ENCODE assay signal across 9 cellular contexts in genomic region chr2:151638188-151638933, GRCh38.
A peak's percentile ranks its signal among the peaks of the same experiment; 100 is the strongest.
DNase-seq lines count a peak whose midpoint lies in the region; ATAC-seq and TF ChIP-seq lines count a peak whose summit lies in the region.
"Had no signal": no experiment of that assay in that cellular context is flagged by ENCODE, and none has a peak within 500 bp of the region (broad histone marks: within the 10 kb centered on the region; RNA-seq: fewer than 3 reads in every experiment).

No MANE protein-coding gene starts in this region.

- intact Hi-C loops in spleen (cut with DNase I; ENCODE audit: low total_unique reads): no loop called here

- ATAC-seq in GM18861 (IDR thresholded peaks at IDR 0.05; ENCODE audit: unreplicated experiment) (peak; percentile 36), HG02642 (IDR thresholded peaks at IDR 0.05; ENCODE audit: poor library complexity, unreplicated experiment) (peak; percentile 56), gastroesophageal sphincter (no peak)

- TF ChIP-seq EP300 in gastroesophageal sphincter (IDR thresholded peaks at IDR 0.05): no peak

- peaks cover 0 to 18% (median 9%) of the 10 kb centered on the region in 4 donors for H3K4me1 ChIP-seq in Peyer's patch
- H3K4me1 ChIP-seq in spleen: peaks cover 11 to 32% (median 24%) of the 10 kb centered on the region in 6 donors
- H3K4me1 ChIP-seq in gastroesophageal sphincter: peaks cover 0 to 15% (median 6%) of the 10 kb centered on the region in 3 donors

- TF ChIP-seq CTCF in Peyer's patch (IDR thresholded peaks at IDR 0.05) (no peak), spleen (IDR thresholded peaks at IDR 0.05 in 8 of 11, conservative IDR thresholded peaks at IDR 0.05 in 3 of 11) (no peak), gastroesophageal sphincter (IDR thresholded peaks at IDR 0.05) (no peak)

- H3K27ac ChIP-seq in Peyer's patch (peak overlapping the region in 1 of 4 donors; percentile 74), spleen (peak overlapping the region; percentile 71 to 89 (median 80)), gastroesophageal sphincter (peak overlapping the region in 1 of 4 donors; percentile 14)

- H3K9me3 ChIP-seq in Peyer's patch: peaks cover 0 to 3% (median 0%) of the 10 kb centered on the region in 4 donors
- peaks cover 0 to 14% (median 9%) of the 10 kb centered on the region in 8 donors for H3K9me3 ChIP-seq in spleen
- H3K9me3 ChIP-seq in gastroesophageal sphincter: peaks cover 0 to 10% (median 0%) of the 10 kb centered on the region in 3 donors

- DNase-seq in Peyer's patch: peak in 2 of 3 donors; percentile 55 to 56
- peak; percentile 48 for DNase-seq in central memory CD4-positive, alpha-beta T cell
- DNase-seq in spleen: no peak
- no peak for DNase-seq in T1000 (lab: John Stamatoyannopoulos, UW)
- DNase-seq in NCI-H1105 (lab: John Stamatoyannopoulos, UW): no peak
- DNase-seq: heart left ventricle had no signal

- H3K36me3 ChIP-seq in Peyer's patch (no peaks in the 10 kb centered on the region), spleen (no peaks in the 10 kb centered on the region), gastroesophageal sphincter (no peaks in the 10 kb centered on the region)
- H3K36me3 ChIP-seq: heart left ventricle had no signal

- WGBS in spleen, 5 donors: 18 to 29% (median 22%) methylated on average over 4 of the region's 4 CpGs
- WGBS in gastroesophageal sphincter (ENCODE audit: low coverage in 1 of 2), 2 donors: 20 to 31% methylated on average over 1 to 4 of the region's 4 CpGs

- TF ChIP-seq POLR2A in Peyer's patch (IDR thresholded peaks at IDR 0.05): no peak
- TF ChIP-seq POLR2A in spleen (IDR thresholded peaks at IDR 0.05): no peak
- TF ChIP-seq POLR2A in gastroesophageal sphincter (IDR thresholded peaks at IDR 0.05): no peak

- H3K4me3 ChIP-seq in Peyer's patch: no peak overlapping the region
- peak overlapping the region in 1 of 8 donors; percentile 52 for H3K4me3 ChIP-seq in spleen
- H3K4me3 ChIP-seq in gastroesophageal sphincter: no peak overlapping the region

- no peaks in the 10 kb centered on the region for H3K27me3 ChIP-seq in Peyer's patch
- H3K27me3 ChIP-seq in spleen (replicated peaks in 1 of 7): no peaks in the 10 kb centered on the region
- H3K27me3 ChIP-seq in gastroesophageal sphincter: no peaks in the 10 kb centered on the region
- H3K27me3 ChIP-seq: heart left ventricle had no signal

Comparison
In these comparisons a context has a peak if more than half of its experiments do, and no peak if none do; other contexts are left out.
1. DNase-seq: peak in Peyer's patch (2 of 3) and central memory CD4-positive, alpha-beta T cell (single experiment); none in spleen (single experiment), T1000 (single experiment) and NCI-H1105 (single experiment).